27 cellular contexts compared by ENCODE assay signal in the genomic region with DNA sequence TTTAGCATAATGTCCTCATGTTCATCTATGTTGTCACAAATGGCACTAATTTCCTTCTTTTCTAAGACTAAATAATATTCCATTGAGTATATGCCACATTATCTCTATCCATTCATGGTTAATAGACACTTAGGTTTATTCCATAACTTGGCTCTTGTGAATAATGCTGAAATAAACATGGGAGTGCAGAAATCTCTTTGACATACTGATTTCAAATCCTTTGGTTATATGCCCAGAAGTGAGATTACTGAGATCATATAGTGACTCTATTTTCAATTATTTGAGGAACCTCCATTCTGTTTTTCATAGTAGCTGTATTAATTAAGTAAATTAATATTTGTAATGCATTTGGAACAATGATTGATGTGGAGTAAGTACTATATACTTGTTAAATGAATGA. TPM values are rescaled to one million over a fixed set of nuclear protein-coding genes. Genes with fewer than 3 reads are reported as not detected.
A peak's percentile ranks its signal among the peaks of the same experiment; 100 is the strongest.
DNase-seq lines count a peak whose midpoint lies in the region; ATAC-seq and TF ChIP-seq lines count a peak whose summit lies in the region.
"Had no signal": no experiment of that assay in that cellular context is flagged by ENCODE, and none has a peak within 500 bp of the region (broad histone marks: within the 10 kb centered on the region; RNA-seq: fewer than 3 reads in every experiment).

No MANE protein-coding gene starts in this region.

- peaks cover 15% of the 10 kb centered on the region for H3K36me3 Mint-ChIP-seq in activated CD4-positive, alpha-beta memory T cell treated with anti-CD3 and anti-CD28 coated beads for 36 hours
- peaks cover 24% of the 10 kb centered on the region for H3K36me3 Mint-ChIP-seq in activated CD4-positive, alpha-beta memory T cell treated with anti-CD3 and anti-CD28 coated beads, Interleukin-2, amount 10 ng/mL, durations not matched to agents 7 days and 5 days (ENCODE audit: low read depth)
- peaks cover 0 to 34% (median 5%) of the 10 kb centered on the region in 5 donors for H3K36me3 Mint-ChIP-seq in naive thymus-derived CD4-positive, alpha-beta T cell

- H2BK120ac ChIP-seq in IMR-90 (ENCODE audit: low read depth, low read length), result no peak overlapping the region

- peak overlapping the region; percentile 82 for H3K4me2 ChIP-seq in IMR-90 (ENCODE audit: low read depth, low read length)
- H3K4me2 ChIP-seq: BLaER1 had no signal

- H3K14ac ChIP-seq in IMR-90 (replicated peaks; ENCODE audit: low read depth, low read length), result no peak overlapping the region

- H3K4me3 ChIP-seq in IMR-90 (ENCODE audit: insufficient read depth, low read depth, low read length) (no peak overlapping the region), brain microvascular endothelial cell (ENCODE audit: low read depth, low read length) (no peak overlapping the region), testis (no peak overlapping the region)
- H3K4me3 ChIP-seq in naive thymus-derived CD4-positive, alpha-beta T cell (ENCODE audit: low read length), result no peak overlapping the region
- H3K4me3 ChIP-seq: BLaER1, lung, pancreas, Peyer's patch, SJSA1, suprapubic skin, vagina had no signal

- H3K4me1 Mint-ChIP-seq in activated CD4-positive, alpha-beta memory T cell treated with anti-CD3 and anti-CD28 coated beads for 36 hours (ENCODE audit: low read depth), result peaks cover 48% of the 10 kb centered on the region
- H3K4me1 Mint-ChIP-seq in activated CD4-positive, alpha-beta memory T cell treated with anti-CD3 and anti-CD28 coated beads, Interleukin-2, amount 10 ng/mL, durations not matched to agents 7 days and 5 days, result peaks cover 39% of the 10 kb centered on the region
- peaks cover 21 to 53% (median 45%) of the 10 kb centered on the region in 7 donors for H3K4me1 Mint-ChIP-seq in naive thymus-derived CD4-positive, alpha-beta T cell

- H3K27ac ChIP-seq in IMR-90 (ENCODE audit: insufficient read depth, low read length) (peak overlapping the region; percentile 39; the same call in 1 of the 2 replicates), brain microvascular endothelial cell (peak overlapping the region; percentile 92), testis (no peak overlapping the region)
- no peak overlapping the region for H3K27ac ChIP-seq in naive thymus-derived CD4-positive, alpha-beta T cell (ENCODE audit: low read depth, low read length)
- H3K27ac ChIP-seq: BLaER1, suprapubic skin, vagina had no signal

- H4K8ac ChIP-seq in IMR-90 (ENCODE audit: low read depth in 2 of 2, low read length in 2 of 2), result 0 out of 4 replicates have a peak overlapping the region, but pooled peaks of 1 of the 2 experiments have one; percentile 4

- POLR2A ChIA-PET in activated CD4-positive, alpha-beta memory T cell treated with anti-CD3 and anti-CD28 coated beads for 36 hours (lab: Charles Lee), result interaction anchor here (2.2 kb wide), 1 partner anchor 55 kb away, joined by 15 read pairs; a partner anchor contains a TSS
- POLR2A ChIA-PET in activated CD4-positive, alpha-beta memory T cell treated with anti-CD3 and anti-CD28 coated beads, Interleukin-2, amount 10 ng/mL, durations not matched to agents 7 days and 5 days (lab: Charles Lee), result no interaction called here
- POLR2A ChIA-PET in IMR-90 (lab: Charles Lee; ENCODE audit: unreplicated experiment), result no interaction called here
- POLR2A ChIA-PET in naive thymus-derived CD4-positive, alpha-beta T cell (lab: Charles Lee), result interaction anchor here (0.7 to 1.0 kb wide), 3 partner anchors 108 to 350 kb away, joined by 3 to 6 read pairs (median 3); no protein-coding TSS in a partner anchor

- 0 out of 2 replicates have a peak overlapping the region, but pooled peaks have one; percentile 49 for H3K18ac ChIP-seq in IMR-90 (ENCODE audit: low read depth, low read length)

- dilution Hi-C loops in IMR-90 (cut with HindIII; ENCODE audit: low sequenced_read_pairs, unreplicated experiment), result no loop called here

- peaks cover 12% of the 10 kb centered on the region for H3K36me3 ChIP-seq in IMR-90 (ENCODE audit: control insufficient read depth, insufficient read depth, low read length)
- H3K36me3 ChIP-seq in brain microvascular endothelial cell (replicated peaks), result peaks cover 13% of the 10 kb centered on the region
- peaks cover 0 to 6% (median 0%) of the 10 kb centered on the region in 3 experiments for H3K36me3 ChIP-seq in naive thymus-derived CD4-positive, alpha-beta T cell (ENCODE audit: control insufficient read depth in 2 of 3, insufficient read depth in 3 of 3, low read length in 3 of 3)
- no peaks in the 10 kb centered on the region for H3K36me3 ChIP-seq in testis (ENCODE audit: low read depth, missing control alignments)
- H3K36me3 ChIP-seq: SJSA1 had no signal

- no peak overlapping the region for H4K91ac ChIP-seq in IMR-90 (ENCODE audit: insufficient read depth, low read depth, low read length)

- peak overlapping the region; percentile 58; the same call in 1 of the 2 replicates for H4K5ac ChIP-seq in IMR-90 (ENCODE audit: low read depth, low read length)

- ATAC-seq in IMR-90 (ENCODE audit: low read depth) (no peak), esophagus mucosa (no peak)
- ATAC-seq in naive thymus-derived CD4-positive, alpha-beta T cell, result no peak
- ATAC-seq: pancreas, right cardiac atrium had no signal

- H2AK9ac ChIP-seq in IMR-90 (replicated peaks; ENCODE audit: low read depth, low read length, poor library complexity), result no peak overlapping the region

- in situ Hi-C loops in IMR-90 (cut with MboI; ENCODE audit: low sequenced_read_pairs), result loop anchor here (10.0 kb wide), 1 partner anchor 373 kb away; no protein-coding TSS in a partner anchor
- in situ Hi-C loops in brain microvascular endothelial cell (cut with HindIII; ENCODE audit: low pct_ligation_motif_present, low sequenced_read_pairs), result no loop called here

- H3K4me3 Mint-ChIP-seq in activated CD4-positive, alpha-beta memory T cell treated with anti-CD3 and anti-CD28 coated beads for 36 hours, result no peak overlapping the region
- no peak overlapping the region for H3K4me3 Mint-ChIP-seq in activated CD4-positive, alpha-beta memory T cell treated with anti-CD3 and anti-CD28 coated beads, Interleukin-2, amount 10 ng/mL, durations not matched to agents 7 days and 5 days
- peak overlapping the region in 6 of 10 donors; percentile 8 to 71 (median 54) for H3K4me3 Mint-ChIP-seq in naive thymus-derived CD4-positive, alpha-beta T cell
- H3K4me3 Mint-ChIP-seq: brain had no signal

- no peak overlapping the region for H3K56ac ChIP-seq in IMR-90 (ENCODE audit: extremely low read depth, insufficient read depth, low read length)

- peaks cover 15% of the 10 kb centered on the region for H3K4me1 ChIP-seq in IMR-90 (ENCODE audit: control insufficient read depth, insufficient read depth, low read length)
- H3K4me1 ChIP-seq in naive thymus-derived CD4-positive, alpha-beta T cell (ENCODE audit: control insufficient read depth in 2 of 2, insufficient read depth in 2 of 2, low read length in 2 of 2), result peaks cover 0 to 15% of the 10 kb centered on the region in 2 donors
- peaks cover 4% of the 10 kb centered on the region for H3K4me1 ChIP-seq in testis

- no peak overlapping the region for H2BK15ac ChIP-seq in IMR-90 (ENCODE audit: low read depth, low read length)

- no peak overlapping the region for H3K4ac ChIP-seq in IMR-90 (ENCODE audit: low read depth, low read length)

- peak overlapping the region; percentile 45 for H3K27ac Mint-ChIP-seq in activated CD4-positive, alpha-beta memory T cell treated with anti-CD3 and anti-CD28 coated beads for 36 hours
- no peak overlapping the region for H3K27ac Mint-ChIP-seq in activated CD4-positive, alpha-beta memory T cell treated with anti-CD3 and anti-CD28 coated beads, Interleukin-2, amount 10 ng/mL, durations not matched to agents 7 days and 5 days
- peak overlapping the region in 6 of 9 donors; percentile 22 to 95 (median 64) for H3K27ac Mint-ChIP-seq in naive thymus-derived CD4-positive, alpha-beta T cell

- no peak for TF ChIP-seq CTCF in IMR-90 (conservative IDR thresholded peaks at IDR 0.05; ENCODE audit: low read depth, low read length)
- no peak for TF ChIP-seq CTCF in brain microvascular endothelial cell (IDR thresholded peaks at IDR 0.05; ENCODE audit: low read depth, low read length, missing control alignments)
- no peak for TF ChIP-seq CTCF in testis (IDR thresholded peaks at IDR 0.05)

- TF ChIP-seq POLR2A in IMR-90 (IDR thresholded peaks at IDR 0.05; ENCODE audit: low read depth, low read length) (no peak), testis (IDR thresholded peaks at IDR 0.05) (no peak)

- H2BK5ac ChIP-seq in IMR-90 (ENCODE audit: low read depth, low read length, poor library complexity, severe bottlenecking), result peak overlapping the region; percentile 73

- no TSS peak for BruUV-seq in IMR-90 (replicated peaks; lab: Mats Ljungman, UMichigan)

- no peak for DNase-seq in activated CD4-positive, alpha-beta memory T cell treated with anti-CD3 and anti-CD28 coated beads for 36 hours
- DNase-seq in activated CD4-positive, alpha-beta memory T cell treated with anti-CD3 and anti-CD28 coated beads, Interleukin-2, amount 10 ng/mL, durations not matched to agents 7 days and 5 days, result no peak
- DNase-seq in IMR-90 (peak; percentile 52), brain microvascular endothelial cell (no peak), testis (no peak), NCI-H2171 treated with DMSO at 0.1 percent for 48 hours (lab: John Stamatoyannopoulos, UW) (no peak)
- DNase-seq in naive thymus-derived CD4-positive, alpha-beta T cell, result no peak
- DNase-seq: activated CD8-positive, alpha-beta memory T cell treated with anti-CD3 and anti-CD28 coated beads, Interleukin-2, amount 50 U/mL, for 4 hours; activated naive CD4-positive, alpha-beta T cell; cortex of kidney; foreskin melanocyte; hippocampal formation; KG1; NCI-H1930; NCI-H345; pancreas; Peyer's patch; right cardiac atrium; stimulated activated CD4-positive, alpha-beta T cell treated with anti-CD3 and anti-CD28 coated beads, Interleukin-15, amount 100 ng/mL, for 24 hours had no signal

- H2AK5ac ChIP-seq in IMR-90 (ENCODE audit: low read depth, low read length), result no peak overlapping the region

- H3K27me3 ChIP-seq in IMR-90 (ENCODE audit: control insufficient read depth, insufficient read depth, low read length), result no peaks in the 10 kb centered on the region
- H3K27me3 ChIP-seq in brain microvascular endothelial cell (replicated peaks), result no peaks in the 10 kb centered on the region
- H3K27me3 ChIP-seq in naive thymus-derived CD4-positive, alpha-beta T cell (ENCODE audit: control insufficient read depth in 2 of 2, insufficient read depth in 2 of 2, low read length in 2 of 2), result no peaks in the 10 kb centered on the region
- no peaks in the 10 kb centered on the region for H3K27me3 ChIP-seq in testis
- H3K27me3 ChIP-seq: BLaER1, pancreas, Peyer's patch, SJSA1, suprapubic skin, vagina had no signal

- intact Hi-C loops in activated CD4-positive, alpha-beta memory T cell treated with anti-CD3 and anti-CD28 coated beads for 36 hours (cut with micrococcal nuclease), result loop anchor here (2.0 kb wide), 1 partner anchor 359 kb away; no protein-coding TSS in a partner anchor
- intact Hi-C loops in IMR-90 (cut with micrococcal nuclease), result loop anchor here (5.0 kb wide), 1 partner anchor 34 kb away; a partner anchor contains a TSS
- intact Hi-C loops in naive thymus-derived CD4-positive, alpha-beta T cell (cut with micrococcal nuclease), result loop anchor here in 1 of 2 donors (5.0 kb wide), 1 partner anchor 334 kb away; no protein-coding TSS in a partner anchor
- intact Hi-C loops in testis (cut with DNase I; ENCODE audit: low total_unique reads), result no loop called here

- H3K79me1 ChIP-seq in IMR-90 (ENCODE audit: low read depth in 1 of 2, low read length in 2 of 2), result peaks cover 24 to 56% of the 10 kb centered on the region in 2 experiments

- H2AFZ ChIP-seq in IMR-90 (replicated peaks; ENCODE audit: low read length, poor library complexity), result no peak overlapping the region

- CTCF ChIA-PET in activated CD4-positive, alpha-beta memory T cell treated with anti-CD3 and anti-CD28 coated beads for 36 hours (lab: Charles Lee), result interaction anchor here (1.4 to 4.6 kb wide), 2 partner anchors 10 to 55 kb away, joined by 5 to 36 read pairs; a partner anchor contains a TSS
- CTCF ChIA-PET in activated CD4-positive, alpha-beta memory T cell treated with anti-CD3 and anti-CD28 coated beads, Interleukin-2, amount 10 ng/mL, durations not matched to agents 7 days and 5 days (lab: Charles Lee), result interaction anchor here (1.3 to 3.9 kb wide), 2 partner anchors 10 to 12 kb away, joined by 3 to 22 read pairs; a partner anchor contains a TSS
- CTCF ChIA-PET in IMR-90 (lab: Yijun Ruan, JAX), result interaction anchor here (4.1 kb wide), 1 partner anchor 9 kb away, joined by 24 read pairs; no protein-coding TSS in a partner anchor
- CTCF ChIA-PET in naive thymus-derived CD4-positive, alpha-beta T cell (lab: Charles Lee), result no interaction called here

- no peak overlapping the region for H3K9ac ChIP-seq in IMR-90 (ENCODE audit: low read depth, low read length)
- H3K9ac ChIP-seq: BLaER1 had no signal

- no peaks in the 10 kb centered on the region for H3K27me3 Mint-ChIP-seq in activated CD4-positive, alpha-beta memory T cell treated with anti-CD3 and anti-CD28 coated beads for 36 hours
- H3K27me3 Mint-ChIP-seq in activated CD4-positive, alpha-beta memory T cell treated with anti-CD3 and anti-CD28 coated beads, Interleukin-2, amount 10 ng/mL, durations not matched to agents 7 days and 5 days, result no peaks in the 10 kb centered on the region
- H3K27me3 Mint-ChIP-seq in naive thymus-derived CD4-positive, alpha-beta T cell, result no peaks in the 10 kb centered on the region
- H3K27me3 Mint-ChIP-seq: brain had no signal

- no peak for TF ChIP-seq RAD21 in IMR-90 (IDR thresholded peaks at IDR 0.05; ENCODE audit: low read length)

- peaks cover 17% of the 10 kb centered on the region for H3K9me1 ChIP-seq in IMR-90 (ENCODE audit: insufficient read depth, low read length)

- H3K9me3 ChIP-seq in IMR-90 (ENCODE audit: control insufficient read depth, insufficient read depth, low read length), result no peaks in the 10 kb centered on the region
- no peaks in the 10 kb centered on the region for H3K9me3 ChIP-seq in naive thymus-derived CD4-positive, alpha-beta T cell (ENCODE audit: control insufficient read depth in 2 of 3, low read length in 3 of 3)
- no peaks in the 10 kb centered on the region for H3K9me3 ChIP-seq in testis
- H3K9me3 ChIP-seq: BLaER1, pancreas, Peyer's patch, SJSA1, suprapubic skin, vagina had no signal

- H4K20me1 ChIP-seq in IMR-90 (ENCODE audit: insufficient read depth, low read length), result peaks cover 5% of the 10 kb centered on the region

- no peaks in the 10 kb centered on the region for H3K9me3 Mint-ChIP-seq in activated CD4-positive, alpha-beta memory T cell treated with anti-CD3 and anti-CD28 coated beads for 36 hours
- no peaks in the 10 kb centered on the region for H3K9me3 Mint-ChIP-seq in activated CD4-positive, alpha-beta memory T cell treated with anti-CD3 and anti-CD28 coated beads, Interleukin-2, amount 10 ng/mL, durations not matched to agents 7 days and 5 days
- peaks cover 0 to 8% (median 0%) of the 10 kb centered on the region in 11 donors for H3K9me3 Mint-ChIP-seq in naive thymus-derived CD4-positive, alpha-beta T cell
- H3K9me3 Mint-ChIP-seq: brain had no signal

- H2BK20ac ChIP-seq in IMR-90 (ENCODE audit: low read depth, low read length), result no peak overlapping the region

- H3K23ac ChIP-seq in IMR-90 (ENCODE audit: low read depth, low read length), result no peak overlapping the region

RNA-seq across cellular contexts. Expression of a gene that starts 13.0 kb away (rescaled TPM):
- total RNA-seq in activated CD4-positive, alpha-beta memory T cell treated with anti-CD3 and anti-CD28 coated beads for 36 hours, result 10 to 100 TPM; 22.4 to 22.8 TPM
- total RNA-seq in activated CD4-positive, alpha-beta memory T cell treated with anti-CD3 and anti-CD28 coated beads, Interleukin-2, amount 10 ng/mL, durations not matched to agents 7 days and 5 days, result 10 to 100 TPM; 17.4 to 19.1 TPM
- 36.1 and 37.5 TPM in 2 replicates for total RNA-seq in IMR-90 (2012; rRNA removed)
- polyA plus RNA-seq in IMR-90 (2012; rRNA removed), result 42.6 and 53.4 TPM in 2 replicates
- 34.9 and 58.2 TPM in 2 replicates for polyA plus RNA-seq in IMR-90 (2012; cell fraction: cytosol; rRNA removed)
- 10.7 and 26.3 TPM in 2 replicates for polyA plus RNA-seq in IMR-90 (2012; cell fraction: nucleus; rRNA removed; ENCODE audit: low replicate concordance)
- total RNA-seq in naive thymus-derived CD4-positive, alpha-beta T cell, result 10 to 100 TPM in 1 of 5 experiments, 1 to 10 TPM in 4; 5.2 to 17.9 (median 7.9) TPM
- 10 to 100 TPM; 11.3 to 16.6 TPM for polyA plus RNA-seq in naive thymus-derived CD4-positive, alpha-beta T cell
- 17.0 TPM for total RNA-seq in esophagus mucosa
- 1 to 10 TPM; 8.1 to 8.8 TPM for total RNA-seq in testis
- polyA plus RNA-seq in testis (ENCODE audit: insufficient read depth, low read depth, low replicate concordance), result 8.7 TPM

RNA-seq across cellular contexts. Expression of a gene that starts 32.7 kb away (rescaled TPM):
- total RNA-seq in activated CD4-positive, alpha-beta memory T cell treated with anti-CD3 and anti-CD28 coated beads for 36 hours, result 10 to 100 TPM; 32.2 to 32.9 TPM
- total RNA-seq in activated CD4-positive, alpha-beta memory T cell treated with anti-CD3 and anti-CD28 coated beads, Interleukin-2, amount 10 ng/mL, durations not matched to agents 7 days and 5 days, result 10 to 100 TPM; 38.6 to 40.6 TPM
- total RNA-seq in IMR-90 (2012; rRNA removed) (50.2 and 56.1 TPM in 2 replicates), esophagus mucosa (49.4 TPM), testis (10 to 100 TPM; 91.5 to 94.0 TPM)
- polyA plus RNA-seq in IMR-90 (2012; rRNA removed) (26.6 and 28.1 TPM in 2 replicates), testis (ENCODE audit: insufficient read depth, low read depth, low replicate concordance) (55.7 TPM)
- polyA plus RNA-seq in IMR-90 (2012; cell fraction: cytosol; rRNA removed), result 10.3 and 10.5 TPM in 2 replicates
- 11.6 and 41.1 TPM in 2 replicates for polyA plus RNA-seq in IMR-90 (2012; cell fraction: nucleus; rRNA removed; ENCODE audit: low replicate concordance)
- 10 to 100 TPM; 42.4 to 88.2 (median 46.9) TPM for total RNA-seq in naive thymus-derived CD4-positive, alpha-beta T cell
- polyA plus RNA-seq in naive thymus-derived CD4-positive, alpha-beta T cell, result 10 to 100 TPM in 1 of 2 donors, 1 to 10 TPM in 1; 9.5 to 10.5 TPM

RNA-seq across cellular contexts. Expression of a gene that starts 54.8 kb away (rescaled TPM):
- total RNA-seq in activated CD4-positive, alpha-beta memory T cell treated with anti-CD3 and anti-CD28 coated beads for 36 hours, result under 1 TPM; 0.77 to 0.88 TPM
- 1 to 10 TPM in 1 of 2 experiments, under 1 TPM in 1; 0.96 to 1.2 TPM for total RNA-seq in activated CD4-positive, alpha-beta memory T cell treated with anti-CD3 and anti-CD28 coated beads, Interleukin-2, amount 10 ng/mL, durations not matched to agents 7 days and 5 days
- total RNA-seq in IMR-90 (2012; rRNA removed), result not detected in 2 replicates
- not detected in 2 replicates for polyA plus RNA-seq in IMR-90 (2012; rRNA removed)
- polyA plus RNA-seq in IMR-90 (2012; cell fraction: cytosol; rRNA removed), result 0.10 TPM in 1 of 2 replicates, not detected in the other
- not detected in 2 replicates for polyA plus RNA-seq in IMR-90 (2012; cell fraction: nucleus; rRNA removed; ENCODE audit: low replicate concordance)
- 1 to 10 TPM; 1.1 to 3.6 (median 2.7) TPM for total RNA-seq in naive thymus-derived CD4-positive, alpha-beta T cell
- 1 to 10 TPM; 1.2 to 1.5 TPM for polyA plus RNA-seq in naive thymus-derived CD4-positive, alpha-beta T cell
- not detected for total RNA-seq in esophagus mucosa
- total RNA-seq in testis, result 1 to 10 TPM; 1.2 to 2.7 TPM
- polyA plus RNA-seq in testis (ENCODE audit: insufficient read depth, low read depth, low replicate concordance), result 0.25 TPM
- total RNA-seq: A673, lung, right cardiac atrium, SJSA1, suprapubic skin had no signal
- polyA plus RNA-seq: right cardiac atrium had no signal

Comparison
In these comparisons a context has a peak if more than half of its experiments do, and no peak if none do; other contexts are left out.
1. POLR2A ChIA-PET loops: an anchor here in activated CD4-positive, alpha-beta memory T cell treated with anti-CD3 and anti-CD28 coated beads for 36 hours (2.2 kb wide) and naive thymus-derived CD4-positive, alpha-beta T cell (0.7 to 1.0 kb wide); none called in activated CD4-positive, alpha-beta memory T cell treated with anti-CD3 and anti-CD28 coated beads, Interleukin-2, amount 10 ng/mL, durations not matched to agents 7 days and 5 days and IMR-90.
2. H3K4me3 Mint-ChIP-seq: peak in naive thymus-derived CD4-positive, alpha-beta T cell (6 of 10); none in activated CD4-positive, alpha-beta memory T cell treated with anti-CD3 and anti-CD28 coated beads for 36 hours (single experiment) and activated CD4-positive, alpha-beta memory T cell treated with anti-CD3 and anti-CD28 coated beads, Interleukin-2, amount 10 ng/mL, durations not matched to agents 7 days and 5 days (single experiment).
3. H3K27ac ChIP-seq: peak in IMR-90 (single experiment) and brain microvascular endothelial cell (single experiment); none in naive thymus-derived CD4-positive, alpha-beta T cell (single experiment) and testis (0 of 2).